ENCODE assay signal across 19 cellular contexts in the genomic region with DNA sequence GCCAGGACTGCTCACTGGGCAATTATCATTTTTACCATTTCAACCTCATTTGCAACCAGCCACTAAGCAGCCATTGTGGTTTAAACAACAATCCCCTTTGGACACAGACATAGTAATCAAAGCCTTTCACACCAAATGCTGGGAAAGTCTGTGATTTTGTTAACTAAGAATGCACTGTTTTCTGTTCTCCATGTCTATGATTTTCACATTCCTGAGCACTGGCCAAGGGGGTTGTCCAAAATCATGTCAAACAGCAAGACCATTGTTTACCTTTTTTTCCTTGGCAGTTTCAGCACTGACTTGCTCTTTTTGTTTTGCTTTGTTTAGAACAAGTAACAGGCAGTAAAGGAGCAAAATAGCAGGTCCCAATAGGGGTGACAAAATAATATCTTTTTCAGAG.
DNase-seq lines count a peak whose midpoint lies in the region; TF ChIP-seq lines count a peak whose summit lies in the region.
"Had no signal": no experiment of that assay in that cellular context is flagged by ENCODE, and none has a peak within 500 bp of the region (broad histone marks: within the 10 kb centered on the region; RNA-seq: fewer than 3 reads in every experiment).

No MANE protein-coding gene starts in this region.

- H3K4me1 ChIP-seq in uterus: no peaks in the 10 kb centered on the region

- H3K9me3 ChIP-seq in uterus: no peaks in the 10 kb centered on the region

- in situ Hi-C loops in astrocyte of the cerebellum (cut with HindIII; ENCODE audit: low sequenced_read_pairs): no loop called here

- TF ChIP-seq CTCF in astrocyte of the cerebellum (IDR thresholded peaks at IDR 0.05; ENCODE audit: low read depth, low read length, missing control alignments) (no peak), fibroblast of the aortic adventitia (IDR thresholded peaks at IDR 0.05; ENCODE audit: insufficient read depth, low read length) (no peak), uterus (IDR thresholded peaks at IDR 0.05) (no peak)

- H3K27me3 ChIP-seq in uterus: no peaks in the 10 kb centered on the region
- H3K27me3 ChIP-seq: brain microvascular endothelial cell, hepatocyte had no signal

- H3K4me3 ChIP-seq in astrocyte of the cerebellum (ENCODE audit: low read depth, low read length): no peak overlapping the region
- no peak overlapping the region for H3K4me3 ChIP-seq in fibroblast of the aortic adventitia (ENCODE audit: low read depth, low read length)
- no peak overlapping the region for H3K4me3 ChIP-seq in uterus
- H3K4me3 ChIP-seq: GM23338, hepatocyte had no signal

- no peaks in the 10 kb centered on the region for H3K36me3 ChIP-seq in uterus
- H3K36me3 ChIP-seq: brain microvascular endothelial cell had no signal

- TF ChIP-seq POLR2A in uterus (IDR thresholded peaks at IDR 0.05): no peak

- H3K27ac ChIP-seq in uterus: no peak overlapping the region
- H3K27ac ChIP-seq: brain microvascular endothelial cell, hepatocyte had no signal

- DNase-seq in Ammon's horn (ENCODE audit: low spot score) (peak; percentile 37), astrocyte of the cerebellum (ENCODE audit: low read depth) (peak; percentile 80), fibroblast of the aortic adventitia (ENCODE audit: low read depth) (peak; percentile 77), putamen (ENCODE audit: low spot score) (peak; percentile 74), uterus (no peak), NCI-H2081 (lab: John Stamatoyannopoulos, UW) (no peak), Kasumi-1 (lab: John Stamatoyannopoulos, UW) (no peak), NCI-H2196 treated with DMSO at 0.1 percent for 48 hours (lab: John Stamatoyannopoulos, UW; ENCODE audit: unreplicated experiment) (no peak)
- DNase-seq: activated CD4-positive, alpha-beta T cell treated with anti-CD3 and anti-CD28 coated beads, Interleukin-2, amount 10 ng/mL, durations not matched to agents 24 days and 14 days; activated naive CD4-positive, alpha-beta T cell treated with Interleukin-2 at 50 U/mL for 16 hours; brain microvascular endothelial cell; islet precursor cell; NCI-H1694 treated with DMSO at 0.1 percent for 48 hours; NCI-H345; nephron progenitor cell; retina; stimulated activated naive CD4-positive, alpha-beta T cell treated with Interleukin-2 at 50 U/mL for 16 hours had no signal

- intact Hi-C loops in uterus (cut with DNase I; ENCODE audit: low total_unique reads): no loop called here

Comparison
In these comparisons a context has a peak if more than half of its experiments do, and no peak if none do; other contexts are left out.
1. DNase-seq: peak in Ammon's horn (single experiment), astrocyte of the cerebellum (single experiment), fibroblast of the aortic adventitia (single experiment) and putamen (single experiment); none in uterus (0 of 2), NCI-H2081 (0 of 2), Kasumi-1 (0 of 2) and NCI-H2196 treated with DMSO at 0.1 percent for 48 hours (single experiment).